In genomic region chr1:224666078-224666477, GRCh38 we compare ENCODE assay signal across 10 cellular contexts.
"Had no signal": no experiment of that assay in that cellular context is flagged by ENCODE, and none has a peak within 500 bp of the region (broad histone marks: within the 10 kb centered on the region; RNA-seq: fewer than 3 reads in every experiment).

No MANE protein-coding gene starts in this region.

- H3K9me3 Mint-ChIP-seq: HFFc6, IgD-negative memory B cell had no signal

- H3K4me3 ChIP-seq: GM23248 had no signal

- H3K27ac ChIP-seq: GM23248, HL-60, KMS-11 had no signal

- H3K4me3 Mint-ChIP-seq: H9, HFFc6, IgD-negative memory B cell had no signal

- H3K4me1 Mint-ChIP-seq: IgD-negative memory B cell had no signal

- ATAC-seq: HepG2 had no signal

- H3K27ac Mint-ChIP-seq: IgD-negative memory B cell had no signal

- H3K9ac ChIP-seq: GM23248, KMS-11 had no signal

- DNase-seq: GM23248, GOT3, H9, HCEC 1CT, HFFc6, KBM-7 had no signal

- H3K36me3 Mint-ChIP-seq: IgD-negative memory B cell had no signal
